In the genomic region with DNA sequence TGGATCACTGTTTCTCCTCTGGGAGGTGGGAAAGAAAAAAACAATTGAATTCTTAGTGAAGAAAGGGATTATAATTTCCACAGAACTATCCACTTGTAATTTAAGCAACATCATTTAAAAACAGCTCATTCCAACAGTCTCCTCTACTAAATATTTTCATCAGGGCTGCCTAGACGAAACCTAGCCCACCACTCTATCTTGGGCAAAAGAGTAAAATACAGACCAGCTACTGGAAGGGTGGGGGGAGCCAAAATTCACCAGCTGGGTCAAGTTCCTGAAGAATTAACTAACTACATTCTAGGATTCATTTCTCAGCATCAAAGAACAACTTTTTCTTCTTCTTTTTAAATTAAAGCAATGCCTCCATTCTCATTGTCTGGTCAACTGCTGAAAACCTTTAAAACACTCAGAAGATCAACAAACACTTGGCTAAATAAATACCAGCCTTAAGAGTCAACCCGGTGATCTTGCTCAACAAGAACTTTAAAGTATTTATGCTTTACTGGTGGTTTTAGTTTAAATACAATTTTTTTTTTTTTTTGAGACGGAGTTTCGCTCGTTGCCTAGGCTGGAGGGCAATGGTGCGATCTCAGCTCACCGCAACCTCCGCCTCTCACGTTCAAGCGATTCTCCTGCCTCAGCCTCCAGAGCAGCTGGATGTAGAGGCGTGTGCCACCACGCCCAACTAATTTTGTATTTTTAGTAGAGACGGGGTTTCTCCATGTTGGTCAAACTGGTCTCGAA, we compare ENCODE assay signal across 14 cellular contexts. TPM values are rescaled to one million over a fixed set of nuclear protein-coding genes. Genes with fewer than 3 reads are reported as not detected.
A peak's percentile ranks its signal among the peaks of the same experiment; 100 is the strongest.
DNase-seq lines count a peak whose midpoint lies in the region; FAIRE-seq and TF ChIP-seq lines count a peak whose summit lies in the region.
"Had no signal": no experiment of that assay in that cellular context is flagged by ENCODE, and none has a peak within 500 bp of the region (broad histone marks: within the 10 kb centered on the region; RNA-seq: fewer than 3 reads in every experiment).

No MANE protein-coding gene starts in this region.

- H3K36me3 ChIP-seq in A673 (ENCODE audit: insufficient read depth, low read length, poor library complexity, severe bottlenecking) (peaks cover 37% of the 10 kb centered on the region), kidney (ENCODE audit: control insufficient read depth in 1 of 2, insufficient read depth in 2 of 2, low read length in 2 of 2) (peaks cover 10 to 25% of the 10 kb centered on the region in 2 donors)

- H3K9ac ChIP-seq in kidney (ENCODE audit: low read length in 2 of 2): no peak overlapping the region

- no peak for TF ChIP-seq CTCF in A673 (conservative IDR thresholded peaks at IDR 0.05; ENCODE audit: low read depth, low read length)
- no peak for TF ChIP-seq CTCF in kidney (IDR thresholded peaks at IDR 0.05; ENCODE audit: borderline replicate concordance, extremely low read depth, insufficient read depth)
- TF ChIP-seq CTCF in CD14-positive monocyte (IDR thresholded peaks at IDR 0.05): no peak

- CTCF ChIA-PET in A673 (lab: Charles Lee): interaction anchor here (0.6 to 0.8 kb wide), 2 partner anchors 25 to 120 kb away, joined by 4 to 18 read pairs; a partner anchor contains a TSS
- CTCF ChIA-PET in activated CD4-positive, alpha-beta T cell treated with anti-CD3 and anti-CD28 coated beads, Interleukin-2, amount 10 ng/mL, durations not matched to agents 7 days and 5 days (lab: Charles Lee): interaction anchor here (0.5 to 1.2 kb wide), 2 partner anchors 25 to 36 kb away, joined by 3 to 4 read pairs; a partner anchor contains a TSS

- H3K27me3 Mint-ChIP-seq in CD14-positive monocyte (ENCODE audit: low read depth in 3 of 3): no peaks in the 10 kb centered on the region
- no peaks in the 10 kb centered on the region for H3K27me3 Mint-ChIP-seq in activated CD4-positive, alpha-beta T cell treated with anti-CD3 and anti-CD28 coated beads, Interleukin-2, amount 10 ng/mL, durations not matched to agents 7 days and 5 days
- H3K27me3 Mint-ChIP-seq: stimulated activated naive B cell treated with anti-CD40 and anti-IgM and Interleukin-4, amounts not matched to agents 10 μg/mL and 1 μg/mL and 100 μg/mL, for 72 hours had no signal

- no peak overlapping the region for H3K4me3 Mint-ChIP-seq in CD14-positive monocyte
- H3K4me3 Mint-ChIP-seq in activated CD4-positive, alpha-beta T cell treated with anti-CD3 and anti-CD28 coated beads, Interleukin-2, amount 10 ng/mL, durations not matched to agents 7 days and 5 days: no peak overlapping the region
- H3K4me3 Mint-ChIP-seq: stimulated activated naive B cell treated with anti-CD40 and anti-IgM and Interleukin-4, amounts not matched to agents 10 μg/mL and 1 μg/mL and 100 μg/mL, for 72 hours had no signal

- H3K27ac ChIP-seq in A673 (ENCODE audit: low read depth, low read length, poor library complexity, severe bottlenecking) (peak overlapping the region; percentile 65), kidney (ENCODE audit: low read depth in 2 of 2, low read length in 2 of 2) (no peak overlapping the region), caudate nucleus (ENCODE audit: low read depth, low read length) (no peak overlapping the region)
- H3K27ac ChIP-seq: HL-60 had no signal

- no peaks in the 10 kb centered on the region for H3K9me3 Mint-ChIP-seq in CD14-positive monocyte
- H3K9me3 Mint-ChIP-seq in activated CD4-positive, alpha-beta T cell treated with anti-CD3 and anti-CD28 coated beads, Interleukin-2, amount 10 ng/mL, durations not matched to agents 7 days and 5 days: no peaks in the 10 kb centered on the region
- H3K9me3 Mint-ChIP-seq: stimulated activated naive B cell treated with anti-CD40 and anti-IgM and Interleukin-4, amounts not matched to agents 10 μg/mL and 1 μg/mL and 100 μg/mL, for 72 hours had no signal

- POLR2A ChIA-PET in A673 (lab: Charles Lee; ENCODE audit: low non-redundant PET): no interaction called here
- POLR2A ChIA-PET in activated CD4-positive, alpha-beta T cell treated with anti-CD3 and anti-CD28 coated beads, Interleukin-2, amount 10 ng/mL, durations not matched to agents 7 days and 5 days (lab: Charles Lee): no interaction called here

- intact Hi-C loops in A673 (cut with micrococcal nuclease; ENCODE audit: unreplicated experiment): no loop called here
- intact Hi-C loops in kidney (cut with DNase I): no loop called here
- intact Hi-C loops in CD14-positive monocyte (cut with micrococcal nuclease): no loop called here

- H3K9me3 ChIP-seq in A673 (ENCODE audit: low read depth, low read length, poor library complexity, severe bottlenecking) (no peaks in the 10 kb centered on the region), kidney (ENCODE audit: control insufficient read depth in 1 of 2, low read length in 2 of 2) (no peaks in the 10 kb centered on the region)

- H3K4me1 ChIP-seq in A673 (ENCODE audit: insufficient read depth, low read length, poor library complexity, severe bottlenecking) (peaks cover 44% of the 10 kb centered on the region), kidney (ENCODE audit: control insufficient read depth in 1 of 2, insufficient read depth in 1 of 2, low read depth in 1 of 2, low read length in 2 of 2) (peaks cover under 1 to 26% of the 10 kb centered on the region in 2 donors)

- no TSS peak for BruUV-seq in A673 (replicated peaks; lab: Mats Ljungman, UMichigan)

- no peak overlapping the region for H3K4me3 ChIP-seq in A673 (ENCODE audit: low read depth, low read length, poor library complexity, severe bottlenecking)
- no peak overlapping the region for H3K4me3 ChIP-seq in kidney (ENCODE audit: low read length in 2 of 2)

- H3K27ac Mint-ChIP-seq in CD14-positive monocyte: peak overlapping the region in 3 of 7 donors; percentile 27 to 41 (median 28)
- H3K27ac Mint-ChIP-seq in activated CD4-positive, alpha-beta T cell treated with anti-CD3 and anti-CD28 coated beads, Interleukin-2, amount 10 ng/mL, durations not matched to agents 7 days and 5 days: no peak overlapping the region
- H3K27ac Mint-ChIP-seq: stimulated activated naive B cell treated with anti-CD40 and anti-IgM and Interleukin-4, amounts not matched to agents 10 μg/mL and 1 μg/mL and 100 μg/mL, for 72 hours had no signal

- no peaks in the 10 kb centered on the region for H3K27me3 ChIP-seq in A673 (replicated peaks; ENCODE audit: insufficient read depth, low read depth, low read length, poor library complexity)

- no peak for FAIRE-seq in kidney (lab: Jason Lieb, UNC)

- H3K36me3 Mint-ChIP-seq in CD14-positive monocyte: peaks cover 41 to 52% of the 10 kb centered on the region in 2 donors
- H3K36me3 Mint-ChIP-seq in activated CD4-positive, alpha-beta T cell treated with anti-CD3 and anti-CD28 coated beads, Interleukin-2, amount 10 ng/mL, durations not matched to agents 7 days and 5 days (ENCODE audit: low read depth): peaks cover 61% of the 10 kb centered on the region

- peaks cover 25% of the 10 kb centered on the region for H3K4me1 Mint-ChIP-seq in CD14-positive monocyte
- peaks cover 62% of the 10 kb centered on the region for H3K4me1 Mint-ChIP-seq in activated CD4-positive, alpha-beta T cell treated with anti-CD3 and anti-CD28 coated beads, Interleukin-2, amount 10 ng/mL, durations not matched to agents 7 days and 5 days

- no peak for DNase-seq in A673 (ENCODE audit: low spot score)
- DNase-seq in EL: peak; percentile 88
- peak; percentile 70 for DNase-seq in amniotic epithelial cell (ENCODE audit: low read depth)
- DNase-seq in kidney: peak; percentile 43
- no peak for DNase-seq in caudate nucleus (lab: John Stamatoyannopoulos, UW)
- no peak for DNase-seq in stimulated activated CD4-positive, alpha-beta T cell treated with anti-CD3 and anti-CD28 coated beads, Interleukin-2, amount 100 ng/mL, for 48 hours
- DNase-seq in CD14-positive monocyte (ENCODE audit: low spot score): no peak
- no peak for DNase-seq in activated CD4-positive, alpha-beta T cell treated with anti-CD3 and anti-CD28 coated beads, Interleukin-2, amount 10 ng/mL, durations not matched to agents 7 days and 5 days
- DNase-seq: activated T-cell treated with anti-CD3 and anti-CD28 coated beads for 4 hours; hippocampal formation; NCI-H1436; stimulated activated CD4-positive, alpha-beta T cell treated with anti-CD3 and anti-CD28 coated beads, Interleukin-15, amount 100 ng/mL, for 24 hours; stimulated activated naive B cell treated with anti-CD40 and anti-IgM and Interleukin-4, amounts not matched to agents 10 μg/mL and 1 μg/mL and 100 μg/mL, for 72 hours had no signal

RNA-seq across cellular contexts. Expression of a gene that starts 25.2 kb away (rescaled TPM):
- total RNA-seq in A673 (2021): 64.9 and 77.6 TPM in 2 replicates
- total RNA-seq in kidney: 97.3 TPM
- polyA plus RNA-seq in kidney (ENCODE audit: insufficient read depth, low read depth, low replicate concordance): 13.7 TPM
- polyA plus RNA-seq in CD14-positive monocyte: 1 to 10 TPM; 3.1 to 4.6 TPM
- 10 to 100 TPM; 85.7 to 97.7 TPM for total RNA-seq in activated CD4-positive, alpha-beta T cell treated with anti-CD3 and anti-CD28 coated beads, Interleukin-2, amount 10 ng/mL, durations not matched to agents 7 days and 5 days

Comparison
In these comparisons a context has a peak if more than half of its experiments do, and no peak if none do; other contexts are left out.
1. DNase-seq: peak in EL (single experiment), amniotic epithelial cell (single experiment) and kidney (single experiment); none in A673 (single experiment), caudate nucleus (0 of 61), stimulated activated CD4-positive, alpha-beta T cell treated with anti-CD3 and anti-CD28 coated beads, Interleukin-2, amount 100 ng/mL, for 48 hours (0 of 2), CD14-positive monocyte (single experiment) and activated CD4-positive, alpha-beta T cell treated with anti-CD3 and anti-CD28 coated beads, Interleukin-2, amount 10 ng/mL, durations not matched to agents 7 days and 5 days (single experiment).